1 cellular context compared by ENCODE assay signal in the genomic region with DNA sequence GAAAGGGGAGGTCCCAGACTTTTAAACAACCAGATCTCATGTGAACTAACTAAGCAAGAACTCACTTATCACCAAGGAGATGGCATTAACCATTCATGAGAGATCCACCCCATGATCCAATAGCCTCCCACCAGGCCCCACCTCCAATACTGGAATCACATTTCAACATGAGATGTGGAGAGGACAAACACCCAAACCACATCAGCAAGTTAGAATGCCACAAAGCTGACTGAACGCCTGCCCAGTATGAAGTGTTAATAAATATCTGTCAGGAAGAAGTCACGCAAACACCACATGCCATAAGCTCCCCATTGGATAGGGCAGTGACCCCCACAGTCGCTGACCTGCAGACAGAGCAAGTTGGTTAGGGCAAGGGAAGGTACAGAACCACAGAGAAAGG.
TF ChIP-seq lines count a peak whose summit lies in the region.

No MANE protein-coding gene starts in this region.

TF ChIP-seq in WTC11, 78 proteins besides CTCF, POLR2A, EP300 and RAD21 (continued from another document):
- TF ChIP-seq HMGA2 (CRISPR knock-in tag; IDR thresholded peaks at IDR 0.05) (no peak), ATF1 (CRISPR knock-in tag; IDR thresholded peaks at IDR 0.05) (no peak), IRF1 (CRISPR knock-in tag; IDR thresholded peaks at IDR 0.05) (no peak), CREB1 (CRISPR knock-in tag; IDR thresholded peaks at IDR 0.05) (no peak), PREB (CRISPR knock-in tag; IDR thresholded peaks at IDR 0.05; ENCODE audit: borderline replicate concordance) (no peak), ZNF512 (CRISPR knock-in tag; IDR thresholded peaks at IDR 0.05; ENCODE audit: borderline replicate concordance) (no peak), ZMAT4 (CRISPR knock-in tag; IDR thresholded peaks at IDR 0.05) (no peak)
